ENCODE assay signal across 18 cellular contexts in the genomic region with DNA sequence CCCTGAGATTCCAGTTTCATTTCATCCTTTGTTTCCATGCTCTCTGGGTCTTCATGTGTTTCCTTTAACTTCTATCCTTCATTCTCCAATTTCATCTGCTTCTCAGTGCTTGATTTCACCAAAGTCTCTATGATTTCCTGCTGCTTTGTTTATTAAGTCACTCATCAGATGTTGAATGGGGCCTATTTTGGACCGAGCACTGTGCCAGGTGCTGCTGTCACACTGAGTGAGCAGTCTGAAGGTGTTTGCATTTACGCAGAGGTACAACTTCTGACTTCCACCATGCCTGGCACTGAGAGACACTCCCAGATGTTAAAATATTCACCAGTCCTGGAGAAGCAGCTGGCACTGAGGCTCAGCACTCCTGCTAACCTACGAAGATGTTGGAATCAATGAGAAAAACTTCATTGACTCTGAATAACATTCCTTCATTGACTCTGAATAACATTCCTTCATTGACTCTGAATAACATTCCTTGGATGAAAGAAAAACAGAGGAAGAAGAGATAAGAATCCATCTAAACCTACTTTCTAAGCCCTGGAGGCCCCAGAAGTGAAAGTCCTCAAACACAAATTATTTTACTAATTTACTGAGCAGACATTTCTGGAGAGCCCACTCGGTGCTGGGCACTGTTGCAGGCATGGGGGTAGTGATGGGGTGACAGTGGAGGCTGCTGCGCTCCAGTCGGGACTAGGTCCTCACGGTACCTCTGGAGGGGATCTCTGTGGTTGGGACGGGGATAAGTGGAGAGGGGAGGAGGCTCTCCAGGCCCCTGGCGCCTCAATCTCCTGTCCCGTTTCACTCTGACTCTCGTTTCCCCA.
"Had no signal": no experiment of that assay in that cellular context is flagged by ENCODE, and none has a peak within 500 bp of the region (broad histone marks: within the 10 kb centered on the region; RNA-seq: fewer than 3 reads in every experiment).

No MANE protein-coding gene starts in this region.

- DNase-seq: activated CD4-positive, CD25-positive, alpha-beta regulatory T cell; activated CD8-positive, alpha-beta memory T cell treated with anti-CD3 and anti-CD28 coated beads, Interleukin-2, amount 10 ng/mL, durations not matched to agents 7 days and 5 days; activated gamma-delta T cell; activated T-cell treated with anti-CD3 and anti-CD28 coated beads, Interleukin-2, amount 50 U/mL, for 48 hours; amygdala; cerebellar nuclear complex; dorsolateral prefrontal cortex; foreskin keratinocyte; immature natural killer cell; lower lobe of right lung; naive thymus-derived CD4-positive, alpha-beta T cell; occipital lobe; stimulated activated CD4-positive, alpha-beta T cell treated with anti-CD3 and anti-CD28 coated beads, Interleukin-12 subunit alpha, Interleukin-12 subunit beta, amount 100 ng/mL, for 4 hours; stimulated activated naive CD4-positive, alpha-beta T cell; substantia nigra; T-helper 2 cell; upper lobe of left lung had no signal

- H3K4me3 Mint-ChIP-seq: activated CD8-positive, alpha-beta memory T cell treated with anti-CD3 and anti-CD28 coated beads, Interleukin-2, amount 10 ng/mL, durations not matched to agents 7 days and 5 days; activated naive CD8-positive, alpha-beta T cell; immature natural killer cell; naive thymus-derived CD4-positive, alpha-beta T cell had no signal

- H3K4me1 ChIP-seq: foreskin keratinocyte, lower lobe of right lung, upper lobe of left lung had no signal

- H3K4me3 ChIP-seq: dorsolateral prefrontal cortex, lower lobe of right lung, upper lobe of left lung had no signal

- H3K27me3 ChIP-seq: foreskin keratinocyte, upper lobe of left lung had no signal

- ATAC-seq: activated CD8-positive, alpha-beta memory T cell treated with anti-CD3 and anti-CD28 coated beads, Interleukin-2, amount 10 ng/mL, durations not matched to agents 7 days and 5 days; foreskin keratinocyte; lower lobe of right lung; naive thymus-derived CD4-positive, alpha-beta T cell had no signal

- H3K27me3 Mint-ChIP-seq: activated CD8-positive, alpha-beta memory T cell treated with anti-CD3 and anti-CD28 coated beads, Interleukin-2, amount 10 ng/mL, durations not matched to agents 7 days and 5 days had no signal

- H3K4me1 Mint-ChIP-seq: activated CD8-positive, alpha-beta memory T cell treated with anti-CD3 and anti-CD28 coated beads, Interleukin-2, amount 10 ng/mL, durations not matched to agents 7 days and 5 days; immature natural killer cell; naive thymus-derived CD4-positive, alpha-beta T cell had no signal

- H3K27ac ChIP-seq: dorsolateral prefrontal cortex, foreskin keratinocyte, lower lobe of right lung, upper lobe of left lung had no signal

- H3K9me3 ChIP-seq: lower lobe of right lung, upper lobe of left lung had no signal

- H3K27ac Mint-ChIP-seq: activated CD8-positive, alpha-beta memory T cell treated with anti-CD3 and anti-CD28 coated beads, Interleukin-2, amount 10 ng/mL, durations not matched to agents 7 days and 5 days; activated naive CD8-positive, alpha-beta T cell; naive thymus-derived CD4-positive, alpha-beta T cell had no signal

- H3K36me3 ChIP-seq: lower lobe of right lung, upper lobe of left lung had no signal

- H3K36me3 Mint-ChIP-seq: activated CD8-positive, alpha-beta memory T cell treated with anti-CD3 and anti-CD28 coated beads, Interleukin-2, amount 10 ng/mL, durations not matched to agents 7 days and 5 days; activated naive CD8-positive, alpha-beta T cell; immature natural killer cell had no signal
